Comparison of ENCODE assay signal across 8 cellular contexts in genomic region chr6:10404107-10404798, GRCh38. TPM values are rescaled to one million over a fixed set of nuclear protein-coding genes. Genes with fewer than 3 reads are reported as not detected.
DNase-seq lines count a peak whose midpoint lies in the region; ATAC-seq and TF ChIP-seq lines count a peak whose summit lies in the region.

No MANE protein-coding gene starts in this region.

- H3K27me3 ChIP-seq in lung (ENCODE audit: control insufficient read depth, insufficient read depth), result peaks cover 12% of the 10 kb centered on the region

- TF ChIP-seq CTCF in lung (IDR thresholded peaks at IDR 0.05; ENCODE audit: control extremely low read depth, extremely low read depth), result no peak

- no peak overlapping the region for H3K27ac ChIP-seq in lung (ENCODE audit: low read depth in 1 of 2, low read length in 1 of 2)

- DNase-seq in CD1c-positive myeloid dendritic cell (ENCODE audit: extremely low spot score) (peak; percentile 94), NCI-H524 treated with DMSO at 0.1 percent for 48 hours (lab: John Stamatoyannopoulos, UW) (peak; percentile 71), dermis microvascular lymphatic vessel endothelial cell (ENCODE audit: low read depth in 2 of 2) (peak; percentile 84 to 94), lung (ENCODE audit: low spot score) (peak; percentile 92)
- peak; percentile 78 for DNase-seq in activated CD4-positive, alpha-beta T cell treated with anti-CD3 and anti-CD28 coated beads, Interleukin-2, amount 50 U/mL, for 1 hour
- peak; percentile 62 to 84 (median 79) for DNase-seq in stimulated activated CD4-positive, alpha-beta T cell treated with anti-CD3 and anti-CD28 coated beads, TNF-alpha, amount 100 ng/mL, for 24 hours (ENCODE audit: low read depth in 3 of 3)

- ATAC-seq in GM19324 (IDR thresholded peaks at IDR 0.05; ENCODE audit: low FRiP score, unreplicated experiment), result peak; percentile 97
- peak; percentile 96 for ATAC-seq in HG03457 (IDR thresholded peaks at IDR 0.05; ENCODE audit: unreplicated experiment)
- ATAC-seq in lung (ENCODE audit: insufficient read depth, low FRiP score), result peak; percentile 97

- H3K4me1 ChIP-seq in lung (ENCODE audit: control insufficient read depth in 2 of 2, insufficient read depth in 2 of 2, low read length in 2 of 2), result peaks cover 3 to 5% of the 10 kb centered on the region in 2 donors

- H3K4me3 ChIP-seq in lung, result peak overlapping the region; percentile 43

- no peaks in the 10 kb centered on the region for H3K36me3 ChIP-seq in lung (ENCODE audit: control insufficient read depth in 2 of 2, insufficient read depth in 2 of 2, low read length in 2 of 2)

- H3K9me3 ChIP-seq in lung (ENCODE audit: control insufficient read depth in 2 of 2, insufficient read depth in 1 of 2, low read length in 1 of 2), result peaks cover 0 to 5% of the 10 kb centered on the region in 2 donors

- WGBS in lung, 2 donors, result 1 to 3% methylated on average over 56 to 87 of the region's 87 CpGs

RNA-seq across cellular contexts. Expression of gene TFAP2A, which starts 10.6 kb away (rescaled TPM):
- total RNA-seq in dermis microvascular lymphatic vessel endothelial cell (not detected in 2 replicates), lung (1 to 10 TPM in 1 of 2 donors, under 1 TPM in 1; 0.14 to 2.7 TPM)
- under 1 TPM; 0.55 to 0.73 TPM for polyA plus RNA-seq in lung
